10 cellular contexts compared by ENCODE assay signal in genomic region chr9:130860458-130861316, GRCh38. TPM values are rescaled to one million over a fixed set of nuclear protein-coding genes. Genes with fewer than 3 reads are reported as not detected.
DNase-seq lines count a peak whose midpoint lies in the region; ATAC-seq, FAIRE-seq and TF ChIP-seq lines count a peak whose summit lies in the region.
"Had no signal": no experiment of that assay in that cellular context is flagged by ENCODE, and none has a peak within 500 bp of the region (broad histone marks: within the 10 kb centered on the region; RNA-seq: fewer than 3 reads in every experiment).

No MANE protein-coding gene starts in this region.

- H3K9me3 ChIP-seq in liver (ENCODE audit: control insufficient read depth in 4 of 4, low read length in 3 of 4) = no peaks in the 10 kb centered on the region
- H3K9me3 ChIP-seq in HepG2 (ENCODE audit: low read length) = no peaks in the 10 kb centered on the region
- no peaks in the 10 kb centered on the region for H3K9me3 ChIP-seq in esophagus muscularis mucosa
- H3K9me3 ChIP-seq: BLaER1 had no signal

- no peak overlapping the region for H3K27ac Mint-ChIP-seq in activated CD4-positive, alpha-beta T cell treated with anti-CD3 and anti-CD28 coated beads for 36 hours
- H3K27ac Mint-ChIP-seq: activated T-helper 1 cell treated with anti-CD3 and anti-CD28 coated beads, Interleukin-12 subunit alpha, Interleukin-12 subunit beta, Interleukin-2, Interleukin-4 antibody, amounts not matched to agents 30 ng/mL and 10 ng/mL and 1 ng/mL, durations not matched to agents 14 hours and 24 hours and 36 hours had no signal

- ATAC-seq in HepG2 = no peak
- ATAC-seq in activated CD4-positive, alpha-beta T cell treated with anti-CD3 and anti-CD28 coated beads for 36 hours = no peak
- ATAC-seq in GM21381 (IDR thresholded peaks at IDR 0.05; ENCODE audit: unreplicated experiment) = no peak

- H3K4me1 ChIP-seq in liver (ENCODE audit: control insufficient read depth in 4 of 4, insufficient read depth in 4 of 4, low read length in 3 of 4) (peaks cover 0 to 5% (median 0%) of the 10 kb centered on the region in 4 donors), HepG2 (ENCODE audit: insufficient read depth, low read length) (peaks cover 6% of the 10 kb centered on the region), esophagus muscularis mucosa (peaks cover 51 to 100% (median 90%) of the 10 kb centered on the region in 4 donors)

- no peaks in the 10 kb centered on the region for H3K79me2 ChIP-seq in HepG2 (ENCODE audit: insufficient read depth, low read length)

- no peak overlapping the region for H3K4me3 Mint-ChIP-seq in activated CD4-positive, alpha-beta T cell treated with anti-CD3 and anti-CD28 coated beads for 36 hours
- H3K4me3 Mint-ChIP-seq: activated T-helper 1 cell treated with anti-CD3 and anti-CD28 coated beads, Interleukin-12 subunit alpha, Interleukin-12 subunit beta, Interleukin-2, Interleukin-4 antibody, amounts not matched to agents 30 ng/mL and 10 ng/mL and 1 ng/mL, durations not matched to agents 14 hours and 24 hours and 36 hours had no signal

- WGBS in liver = 80% methylated on average over 28 of the region's 28 CpGs
- 95% methylated on average over 16 of the region's 28 CpGs for WGBS in HepG2 (ENCODE audit: low lambda C conversion rate)
- 22% methylated on average over 20 of the region's 28 CpGs for WGBS in esophagus muscularis mucosa

- no peak overlapping the region for H3K4me3 ChIP-seq in liver (ENCODE audit: low read depth in 1 of 3, low read length in 3 of 3)
- no peak overlapping the region for H3K4me3 ChIP-seq in HepG2 (replicated peaks in 1 of 3; ENCODE audit: insufficient read depth in 1 of 3, low read depth in 2 of 3, low read length in 3 of 3)
- peak overlapping the region in 3 of 4 donors; percentile 15 to 41 (median 19) for H3K4me3 ChIP-seq in esophagus muscularis mucosa
- H3K4me3 ChIP-seq: BLaER1 had no signal

- H3K36me3 ChIP-seq in liver (ENCODE audit: control insufficient read depth in 4 of 4, insufficient read depth in 3 of 4, low read depth in 1 of 4, low read length in 3 of 4) (peaks cover 1 to 12% (median 7%) of the 10 kb centered on the region in 4 donors), HepG2 (replicated peaks in 1 of 2; ENCODE audit: control insufficient read depth in 1 of 2, insufficient read depth in 2 of 2, low read length in 2 of 2) (peaks cover 24 to 77% of the 10 kb centered on the region in 2 experiments), esophagus muscularis mucosa (peaks cover 20 to 64% (median 38%) of the 10 kb centered on the region in 4 donors)

- H3K4me1 Mint-ChIP-seq in activated CD4-positive, alpha-beta T cell treated with anti-CD3 and anti-CD28 coated beads for 36 hours = no peaks in the 10 kb centered on the region

- no peaks in the 10 kb centered on the region for H3K36me3 Mint-ChIP-seq in activated CD4-positive, alpha-beta T cell treated with anti-CD3 and anti-CD28 coated beads for 36 hours (ENCODE audit: low read depth)

- TF ChIP-seq EP300 in HepG2 (IDR thresholded peaks at IDR 0.05; ENCODE audit: low read depth in 2 of 2, low read length in 2 of 2) (no peak), HepG2 (CRISPR knock-in tag; IDR thresholded peaks at IDR 0.05; ENCODE audit: borderline replicate concordance) (no peak), esophagus muscularis mucosa (IDR thresholded peaks at IDR 0.05) (no peak)

- CTCF ChIA-PET in HepG2 (lab: Yijun Ruan, JAX; ENCODE audit: low intra/inter-chr PET ratio, low total read pairs) = no interaction called here
- CTCF ChIA-PET in activated CD4-positive, alpha-beta T cell treated with anti-CD3 and anti-CD28 coated beads for 36 hours (lab: Charles Lee) = no interaction called here
- CTCF ChIA-PET in HEK293T (lab: Yijun Ruan, JAX) = interaction anchor here (1.0 kb wide), 1 partner anchor 89 kb away, joined by 4 read pairs; no protein-coding TSS in a partner anchor

- TF ChIP-seq RAD21 in liver (IDR thresholded peaks at IDR 0.05) (peak; percentile 49 to 51), HepG2 (CRISPR knock-in tag; IDR thresholded peaks at IDR 0.05) (no peak)

- H2AFZ ChIP-seq in HepG2 (ENCODE audit: low read length) = no peak overlapping the region

- BruUV-seq in HepG2 (replicated peaks; lab: Mats Ljungman, UMichigan) = no TSS peak

- intact Hi-C loops in HepG2 (cut with micrococcal nuclease; ENCODE audit: unreplicated experiment) = no loop called here
- intact Hi-C loops in esophagus muscularis mucosa (cut with DNase I) = no loop called here
- intact Hi-C loops in activated CD4-positive, alpha-beta T cell treated with anti-CD3 and anti-CD28 coated beads for 36 hours (cut with DNase I, micrococcal nuclease) = loop anchor here in 1 of 2 experiments (10.0 kb wide), 1 partner anchor 396 kb away; no protein-coding TSS in a partner anchor

- H3K27ac ChIP-seq in liver (ENCODE audit: low read depth in 1 of 2, low read length in 2 of 2) (peak overlapping the region in 1 of 2 donors; percentile 16), HepG2 (ENCODE audit: extremely low read length, insufficient read depth, low read length) (no peak overlapping the region), esophagus muscularis mucosa (replicated peaks in 1 of 4) (peak overlapping the region; percentile 76 to 84 (median 82))
- H3K27ac ChIP-seq: BLaER1 had no signal

- no peak for DNase-seq in HepG2 (ENCODE audit: low spot score)
- DNase-seq in esophagus muscularis mucosa (ENCODE audit: extremely low spot score) = peak; percentile 97
- DNase-seq in myocyte (ENCODE audit: low read depth) = peak; percentile 98
- DNase-seq in activated CD4-positive, alpha-beta T cell treated with anti-CD3 and anti-CD28 coated beads for 36 hours = no peak
- DNase-seq in HEK293T (ENCODE audit: extremely low spot score) = no peak
- no peak for DNase-seq in HuH-7 (ENCODE audit: low spot score)

- no peaks in the 10 kb centered on the region for H3K27me3 Mint-ChIP-seq in activated CD4-positive, alpha-beta T cell treated with anti-CD3 and anti-CD28 coated beads for 36 hours

- POLR2A ChIA-PET in HepG2 (lab: Yijun Ruan, JAX) (no interaction called here), HEK293T (lab: Yijun Ruan, JAX) (interaction anchor here (1.0 kb wide), 1 partner anchor 154 kb away, joined by 3 read pairs; no protein-coding TSS in a partner anchor)
- POLR2A ChIA-PET in activated CD4-positive, alpha-beta T cell treated with anti-CD3 and anti-CD28 coated beads for 36 hours (lab: Charles Lee) = no interaction called here

- no peaks in the 10 kb centered on the region for H3K27me3 ChIP-seq in liver (ENCODE audit: control insufficient read depth in 4 of 4, insufficient read depth in 4 of 4, low read length in 3 of 4)
- H3K27me3 ChIP-seq in HepG2 (ENCODE audit: control insufficient read depth in 1 of 2, insufficient read depth in 2 of 2, low read length in 2 of 2) = no peaks in the 10 kb centered on the region
- H3K27me3 ChIP-seq in esophagus muscularis mucosa = no peaks in the 10 kb centered on the region
- H3K27me3 ChIP-seq: BLaER1 had no signal

- no peak overlapping the region for H3K4me2 ChIP-seq in HepG2 (ENCODE audit: low read depth, low read length)
- H3K4me2 ChIP-seq: BLaER1 had no signal

- TF ChIP-seq POLR2A in HepG2 (IDR thresholded peaks at IDR 0.05; ENCODE audit: insufficient read depth in 1 of 2, low read depth in 2 of 2, low read length in 2 of 2) (no peak), esophagus muscularis mucosa (IDR thresholded peaks at IDR 0.05; ENCODE audit: low read depth) (no peak)

- H3K9ac ChIP-seq in liver (ENCODE audit: low read depth in 1 of 2, low read length in 2 of 2) (peak overlapping the region in 1 of 2 donors; percentile 33), HepG2 (ENCODE audit: insufficient read depth, low read depth, low read length) (no peak overlapping the region)
- H3K9ac ChIP-seq: BLaER1 had no signal

- H4K20me1 ChIP-seq in HepG2 (ENCODE audit: insufficient read depth, low read length) = peaks cover 6% of the 10 kb centered on the region; the same call in 1 of the 2 replicates

- TF ChIP-seq CTCF in liver (IDR thresholded peaks at IDR 0.05; ENCODE audit: low read depth, low read length, missing input control) (no peak), HepG2 (CRISPR knock-in tag; IDR thresholded peaks at IDR 0.05) (no peak), esophagus muscularis mucosa (IDR thresholded peaks at IDR 0.05) (peak; percentile 53 to 65 (median 64))

- in situ Hi-C loops in HepG2 (cut with HindIII; ENCODE audit: extremely low pct_ligation_motif_present, low pct_unique_long_range_greater_than_20kb) = loop anchor here (5.0 kb wide), 2 partner anchors 88 to 148 kb away; no protein-coding TSS in a partner anchor

- H3K9me3 Mint-ChIP-seq in activated CD4-positive, alpha-beta T cell treated with anti-CD3 and anti-CD28 coated beads for 36 hours (ENCODE audit: low read depth) = no peaks in the 10 kb centered on the region
- H3K9me3 Mint-ChIP-seq: activated T-helper 1 cell treated with anti-CD3 and anti-CD28 coated beads, Interleukin-12 subunit alpha, Interleukin-12 subunit beta, Interleukin-2, Interleukin-4 antibody, amounts not matched to agents 30 ng/mL and 10 ng/mL and 1 ng/mL, durations not matched to agents 14 hours and 24 hours and 36 hours had no signal

- no peak for FAIRE-seq in HepG2 (lab: Jason Lieb, UNC)

RNA-seq across cellular contexts. Expression of gene ABL1, which starts 25.6 kb away (rescaled TPM):
- total RNA-seq in liver (10 to 100 TPM; 11.2 to 14.2 TPM), HepG2 (2016; rRNA removed; fragmentation: Illumina TruSeq; extraction: Trizol) (19.3 and 20.4 TPM in 2 replicates), esophagus muscularis mucosa (100 to 1,000 TPM in 3 of 4 donors, 10 to 100 TPM in 1; 90.9 to 151 (median 133) TPM), myocyte (44.6 and 50.3 TPM in 2 replicates)
- polyA plus RNA-seq in liver (10 to 100 TPM in 1 of 2 donors, 1 to 10 TPM in 1; 4.2 to 10.7 TPM), HepG2 (2011; rRNA removed) (10.8 and 14.1 TPM in 2 replicates)
- total RNA-seq in HepG2 (2016; cell fraction: cytosol; rRNA removed; fragmentation: Illumina TruSeq; extraction: Trizol; ENCODE audit: low read depth) = 2.2 and 2.4 TPM in 2 replicates
- 15.8 and 21.7 TPM in 2 replicates for total RNA-seq in HepG2 (2016; cell fraction: insoluble cytoplasmic fraction; rRNA removed; fragmentation: Illumina TruSeq; extraction: Trizol)
- total RNA-seq in HepG2 (2016; cell fraction: membrane; rRNA removed; fragmentation: Illumina TruSeq; extraction: Trizol) = 9.2 and 9.8 TPM in 2 replicates
- 21.9 and 22.1 TPM in 2 replicates for total RNA-seq in HepG2 (2016; cell fraction: nucleus; rRNA removed; fragmentation: Illumina TruSeq; extraction: Trizol)
- 11.9 and 13.3 TPM in 2 replicates for polyA plus RNA-seq in HepG2 (2011; cell fraction: cytosol; rRNA removed)
- 13.6 and 15.9 TPM in 2 replicates for polyA plus RNA-seq in HepG2 (2011; cell fraction: nucleus; rRNA removed)
- 17.7 and 20.4 TPM in 2 replicates for polyA plus RNA-seq in HepG2 (2012)
- polyA plus RNA-seq in HepG2 (2016; cell fraction: cytosol; fragmentation: Illumina TruSeq; extraction: Trizol; ENCODE audit: low read depth) = 1.8 and 1.9 TPM in 2 replicates
- 15.4 and 23.6 TPM in 2 replicates for polyA plus RNA-seq in HepG2 (2016; cell fraction: insoluble cytoplasmic fraction; fragmentation: Illumina TruSeq; extraction: Trizol; ENCODE audit: low read depth)
- polyA plus RNA-seq in HepG2 (2016; cell fraction: membrane; fragmentation: Illumina TruSeq; extraction: Trizol; ENCODE audit: low read depth) = 4.9 and 5.1 TPM in 2 replicates
- polyA plus RNA-seq in HepG2 (2016; cell fraction: nucleus; fragmentation: Illumina TruSeq; extraction: Trizol; ENCODE audit: insufficient read depth, low read depth) = 30.9 and 34.3 TPM in 2 replicates
- 34.8 and 80.5 TPM in 2 replicates for polyA minus RNA-seq in HepG2 (2011; rRNA and poly(A)+ RNA removed; ENCODE audit: low replicate concordance)
- polyA minus RNA-seq in HepG2 (2011; cell fraction: cytosol; rRNA and poly(A)+ RNA removed) = 19.1 and 20.7 TPM in 2 replicates
- 24.1 and 29.0 TPM in 2 replicates for polyA minus RNA-seq in HepG2 (2011; cell fraction: nucleus; rRNA and poly(A)+ RNA removed)
- polyA plus RNA-seq in myocyte (2012) = 60.2 TPM
- total RNA-seq in activated CD4-positive, alpha-beta T cell treated with anti-CD3 and anti-CD28 coated beads for 36 hours = 10 to 100 TPM; 31.8 to 32.3 TPM

RNA-seq across cellular contexts. Expression of gene QRFP, which starts 35.9 kb away (rescaled TPM):
- total RNA-seq in liver (under 1 TPM in 1 of 2 donors, not detected in 1; 0.05 TPM), HepG2 (2016; rRNA removed; fragmentation: Illumina TruSeq; extraction: Trizol) (not detected in 2 replicates), esophagus muscularis mucosa (not detected), myocyte (not detected in 2 replicates)
- polyA plus RNA-seq in liver (not detected), HepG2 (2011; rRNA removed) (not detected in 2 replicates)
- total RNA-seq in HepG2 (2016; cell fraction: cytosol; rRNA removed; fragmentation: Illumina TruSeq; extraction: Trizol; ENCODE audit: low read depth) = not detected in 2 replicates
- total RNA-seq in HepG2 (2016; cell fraction: insoluble cytoplasmic fraction; rRNA removed; fragmentation: Illumina TruSeq; extraction: Trizol) = not detected in 2 replicates
- not detected in 2 replicates for total RNA-seq in HepG2 (2016; cell fraction: membrane; rRNA removed; fragmentation: Illumina TruSeq; extraction: Trizol)
- total RNA-seq in HepG2 (2016; cell fraction: nucleus; rRNA removed; fragmentation: Illumina TruSeq; extraction: Trizol) = not detected in 2 replicates
- not detected in 2 replicates for polyA plus RNA-seq in HepG2 (2011; cell fraction: cytosol; rRNA removed)
- polyA plus RNA-seq in HepG2 (2011; cell fraction: nucleus; rRNA removed) = not detected in 2 replicates
- polyA plus RNA-seq in HepG2 (2012) = 0.15 TPM in 1 of 2 replicates, not detected in the other
- polyA plus RNA-seq in HepG2 (2016; cell fraction: cytosol; fragmentation: Illumina TruSeq; extraction: Trizol; ENCODE audit: low read depth) = not detected in 2 replicates
- not detected in 2 replicates for polyA plus RNA-seq in HepG2 (2016; cell fraction: insoluble cytoplasmic fraction; fragmentation: Illumina TruSeq; extraction: Trizol; ENCODE audit: low read depth)
- polyA plus RNA-seq in HepG2 (2016; cell fraction: membrane; fragmentation: Illumina TruSeq; extraction: Trizol; ENCODE audit: low read depth) = not detected in 2 replicates
- polyA plus RNA-seq in HepG2 (2016; cell fraction: nucleus; fragmentation: Illumina TruSeq; extraction: Trizol; ENCODE audit: insufficient read depth, low read depth) = not detected in 2 replicates
- polyA minus RNA-seq in HepG2 (2011; rRNA and poly(A)+ RNA removed; ENCODE audit: low replicate concordance) = not detected in 2 replicates
- not detected in 2 replicates for polyA minus RNA-seq in HepG2 (2011; cell fraction: cytosol; rRNA and poly(A)+ RNA removed)
- polyA minus RNA-seq in HepG2 (2011; cell fraction: nucleus; rRNA and poly(A)+ RNA removed) = not detected in 2 replicates
- polyA plus RNA-seq in myocyte (2012) = 0.49 TPM
- not detected for total RNA-seq in activated CD4-positive, alpha-beta T cell treated with anti-CD3 and anti-CD28 coated beads for 36 hours
- total RNA-seq: activated T-helper 1 cell treated with anti-CD3 and anti-CD28 coated beads, Interleukin-12 subunit alpha, Interleukin-12 subunit beta, Interleukin-2, Interleukin-4 antibody, amounts not matched to agents 30 ng/mL and 10 ng/mL and 1 ng/mL, durations not matched to agents 14 hours and 24 hours and 36 hours had no signal

Comparison
In these comparisons a context has a peak if more than half of its experiments do, and no peak if none do; other contexts are left out.
1. H3K4me3 ChIP-seq: peak in esophagus muscularis mucosa (3 of 4); none in liver (0 of 3) and HepG2 (0 of 3).
2. CTCF ChIP-seq: peak in esophagus muscularis mucosa (3 of 3); none in liver (single experiment) and HepG2 (single experiment).
3. DNase-seq: peak in esophagus muscularis mucosa (single experiment) and myocyte (single experiment); none in HepG2 (single experiment), activated CD4-positive, alpha-beta T cell treated with anti-CD3 and anti-CD28 coated beads for 36 hours (single experiment), HEK293T (single experiment) and HuH-7 (single experiment).